In genomic region chr7:712601-713457, GRCh38 we compare ENCODE assay signal across 12 cellular contexts. TPM values are rescaled to one million over a fixed set of nuclear protein-coding genes. Genes with fewer than 3 reads are reported as not detected.
DNase-seq lines count a peak whose midpoint lies in the region; FAIRE-seq and TF ChIP-seq lines count a peak whose summit lies in the region.
"Had no signal": no experiment of that assay in that cellular context is flagged by ENCODE, and none has a peak within 500 bp of the region (broad histone marks: within the 10 kb centered on the region; RNA-seq: fewer than 3 reads in every experiment).

No MANE protein-coding gene starts in this region.

- WGBS in mesendoderm (ENCODE audit: extremely low coverage, insufficient coverage, low lambda C conversion rate): no CpG with 5 or more reads among the region's 44 CpGs

- H4K5ac ChIP-seq in mesendoderm (ENCODE audit: low read length): no peak overlapping the region

- peak overlapping the region; percentile 57 for H3K4me3 Mint-ChIP-seq in activated naive CD4-positive, alpha-beta T cell treated with anti-CD3 and anti-CD28 coated beads for 36 hours
- peak overlapping the region; percentile 84 for H3K4me3 Mint-ChIP-seq in type B pancreatic cell

- peak overlapping the region; percentile 55 for H3K18ac ChIP-seq in mesendoderm (ENCODE audit: low read length)

- no peak overlapping the region for H2AK5ac ChIP-seq in mesendoderm (ENCODE audit: low read length)

- H3K27me3 Mint-ChIP-seq in activated naive CD4-positive, alpha-beta T cell treated with anti-CD3 and anti-CD28 coated beads for 36 hours (ENCODE audit: low read depth): no peaks in the 10 kb centered on the region
- peaks cover 4% of the 10 kb centered on the region for H3K27me3 Mint-ChIP-seq in type B pancreatic cell

- H3K9ac ChIP-seq in mesendoderm (ENCODE audit: low read length): peak overlapping the region; percentile 42

- H2BK120ac ChIP-seq in mesendoderm (ENCODE audit: low read depth, low read length): peak overlapping the region; percentile 6

- DNase-seq in activated naive CD4-positive, alpha-beta T cell treated with anti-CD3 and anti-CD28 coated beads for 36 hours: no peak
- no peak for DNase-seq in activated naive CD4-positive, alpha-beta T cell treated with Interleukin-2 at 50 U/mL for 16 hours
- no peak for DNase-seq in astrocyte of the spinal cord (ENCODE audit: low read depth, low spot score)
- no peak for DNase-seq in mesendoderm
- no peak for DNase-seq in type B pancreatic cell (ENCODE audit: extremely low spot score, unreplicated experiment)
- no peak for DNase-seq in NOMO-1 treated with DMSO at 0.1 percent for 48 hours (lab: John Stamatoyannopoulos, UW; ENCODE audit: unreplicated experiment)
- no peak for DNase-seq in DMS79 treated with DMSO at 0.1 percent for 48 hours (lab: John Stamatoyannopoulos, UW)
- DNase-seq in GM19239 (ENCODE audit: insufficient read length, low spot score): no peak
- DNase-seq: activated CD4-positive, alpha-beta T cell treated with anti-CD3 and anti-CD28 coated beads for 48 hours; KBM-7 had no signal

- intact Hi-C loops in activated naive CD4-positive, alpha-beta T cell treated with anti-CD3 and anti-CD28 coated beads for 36 hours (cut with micrococcal nuclease): no loop called here

- no peak overlapping the region for H2BK15ac ChIP-seq in mesendoderm (replicated peaks; ENCODE audit: low read depth)

- peaks cover 10% of the 10 kb centered on the region for H3K36me3 Mint-ChIP-seq in activated naive CD4-positive, alpha-beta T cell treated with anti-CD3 and anti-CD28 coated beads for 36 hours (ENCODE audit: low read depth)
- peaks cover 11% of the 10 kb centered on the region for H3K36me3 Mint-ChIP-seq in type B pancreatic cell

- no peaks in the 10 kb centered on the region for H3K79me2 ChIP-seq in mesendoderm (ENCODE audit: control insufficient read depth, insufficient read depth, low read length)

- peaks cover 2% of the 10 kb centered on the region for H3K79me1 ChIP-seq in mesendoderm (ENCODE audit: low read length)

- TF ChIP-seq CTCF in astrocyte of the spinal cord (IDR thresholded peaks at IDR 0.05; ENCODE audit: low read depth, low read length) (no peak), type B pancreatic cell (conservative IDR thresholded peaks at IDR 0.05) (no peak)

- H3K27me3 ChIP-seq in mesendoderm (ENCODE audit: insufficient read depth, low read length, poor library complexity): no peaks in the 10 kb centered on the region

- CTCF ChIA-PET in activated naive CD4-positive, alpha-beta T cell treated with anti-CD3 and anti-CD28 coated beads for 36 hours (lab: Charles Lee): no interaction called here

- no peak overlapping the region for H3K27ac Mint-ChIP-seq in activated naive CD4-positive, alpha-beta T cell treated with anti-CD3 and anti-CD28 coated beads for 36 hours
- peak overlapping the region; percentile 76 for H3K27ac Mint-ChIP-seq in type B pancreatic cell

- no peaks in the 10 kb centered on the region for H3K9me3 Mint-ChIP-seq in activated naive CD4-positive, alpha-beta T cell treated with anti-CD3 and anti-CD28 coated beads for 36 hours
- H3K9me3 Mint-ChIP-seq in type B pancreatic cell: no peaks in the 10 kb centered on the region

- H3K27ac ChIP-seq in mesendoderm (ENCODE audit: low read depth, low read length): no peak overlapping the region

- H3K4me1 Mint-ChIP-seq in activated naive CD4-positive, alpha-beta T cell treated with anti-CD3 and anti-CD28 coated beads for 36 hours (ENCODE audit: low read depth): peaks cover 11% of the 10 kb centered on the region
- peaks cover 27% of the 10 kb centered on the region for H3K4me1 Mint-ChIP-seq in type B pancreatic cell (ENCODE audit: unreplicated experiment)
- H3K4me1 Mint-ChIP-seq: CD14-positive monocyte had no signal

- peak overlapping the region; percentile 70 for H3K56ac ChIP-seq in mesendoderm (ENCODE audit: low read length)

- H3K36me3 ChIP-seq in mesendoderm (ENCODE audit: control insufficient read depth, insufficient read depth, low read length): no peaks in the 10 kb centered on the region

- H4K8ac ChIP-seq in mesendoderm (ENCODE audit: low read depth, low read length): no peak overlapping the region

- H3K4ac ChIP-seq in mesendoderm (ENCODE audit: low read depth, low read length): no peak overlapping the region

- no peaks in the 10 kb centered on the region for H3K4me1 ChIP-seq in mesendoderm (ENCODE audit: control insufficient read depth, low read depth, low read length)

- H3K4me2 ChIP-seq in mesendoderm (ENCODE audit: low read length): peak overlapping the region; percentile 46

- FAIRE-seq in GM19239 (lab: Jason Lieb, UNC): no peak
- FAIRE-seq: endometrium had no signal

- no peak overlapping the region for H3K23ac ChIP-seq in mesendoderm (ENCODE audit: low read length)

- in situ Hi-C loops in astrocyte of the spinal cord (cut with HindIII; ENCODE audit: low sequenced_read_pairs): no loop called here

- no peak overlapping the region for H2BK5ac ChIP-seq in mesendoderm (ENCODE audit: low read length)

- H3K4me3 ChIP-seq in astrocyte of the spinal cord (ENCODE audit: low read depth, low read length): peak overlapping the region; percentile 25
- no peak overlapping the region for H3K4me3 ChIP-seq in mesendoderm (ENCODE audit: low read length)

RNA-seq across cellular contexts. Expression of gene DNAAF5, which starts 13.7 kb away (rescaled TPM):
- total RNA-seq in activated naive CD4-positive, alpha-beta T cell treated with anti-CD3 and anti-CD28 coated beads for 36 hours: 10 to 100 TPM; 26.2 to 27.5 TPM
- polyA plus RNA-seq in mesendoderm (2013, experiment 1 of 2): 35.5 TPM
- polyA plus RNA-seq in mesendoderm (2013, experiment 2 of 2): 35.9 TPM
- total RNA-seq in type B pancreatic cell (ENCODE audit: low replicate concordance): 42.4 and 45.6 TPM in 2 replicates

RNA-seq across cellular contexts. Expression of gene PRKAR1B, which starts 14.3 kb away (rescaled TPM):
- 10 to 100 TPM; 15.5 to 15.8 TPM for total RNA-seq in activated naive CD4-positive, alpha-beta T cell treated with anti-CD3 and anti-CD28 coated beads for 36 hours
- polyA plus RNA-seq in mesendoderm (2013, experiment 1 of 2): 25.9 TPM
- polyA plus RNA-seq in mesendoderm (2013, experiment 2 of 2): 26.8 TPM
- total RNA-seq in type B pancreatic cell (ENCODE audit: low replicate concordance): 18.4 and 26.1 TPM in 2 replicates
